In genomic region chr1:29999595-29999994, GRCh38 we compare ENCODE assay signal across 1 cellular context.
TF ChIP-seq lines count a peak whose summit lies in the region.

No MANE protein-coding gene starts in this region.

TF ChIP-seq in H1, 55 proteins besides CTCF, POLR2A, EP300 and RAD21 (continued from another document):
- TF ChIP-seq JUN (IDR thresholded peaks at IDR 0.05; ENCODE audit: low read depth, low read length): no peak
- no peak for TF ChIP-seq EZH2 (IDR thresholded peaks at IDR 0.05; ENCODE audit: low read depth, low read length, severe bottlenecking)
- TF ChIP-seq GTF2F1 (IDR thresholded peaks at IDR 0.05; ENCODE audit: borderline replicate concordance, low read depth, low read length): no peak
- no peak for TF ChIP-seq FOSL1 (IDR thresholded peaks at IDR 0.05; ENCODE audit: insufficient read depth, low read depth, low read length)
